In genomic region chrX:74034066-74034465, GRCh38 we compare ENCODE assay signal across 1 cellular context.
TF ChIP-seq lines count a peak whose summit lies in the region.
"Not testable (repeated sequence)": the region's sequence is repeated elsewhere in the genome, so short reads cannot be mapped to it uniquely, and the experiment has no call there.

No MANE protein-coding gene starts in this region.

- POLR2A ChIA-PET in HEK293 (lab: Yijun Ruan, JAX), result not testable (repeated sequence)

- not testable (repeated sequence) for H3K27ac ChIP-seq in HEK293 (ENCODE audit: extremely low read depth, low read depth, low read length)

- CTCF ChIA-PET in HEK293 (lab: Yijun Ruan, JAX), result not testable (repeated sequence)

- H3K36me3 ChIP-seq in HEK293 (ENCODE audit: control insufficient read depth in 2 of 2, insufficient read depth in 1 of 2, low read length in 2 of 2), result not testable (repeated sequence)

- H3K4me1 ChIP-seq in HEK293 (ENCODE audit: control insufficient read depth, insufficient read depth, low read length), result not testable (repeated sequence)

- not testable (repeated sequence) for H3K9me3 ChIP-seq in HEK293 (ENCODE audit: control insufficient read depth, insufficient read depth, low read depth, low read length)

- not testable (repeated sequence) for H3K4me3 ChIP-seq in HEK293 (ENCODE audit: low read depth, low read length)

- not testable (repeated sequence) for TF ChIP-seq CTCF in HEK293 (tag by site-specific recombination; IDR thresholded peaks at IDR 0.05)

TF ChIP-seq in HEK293, 187 proteins besides CTCF, POLR2A, EP300 and RAD21:
- TF ChIP-seq ZNF280D (tag by site-specific recombination; IDR thresholded peaks at IDR 0.05) (peak; percentile 91), ZNF146 (tag by site-specific recombination; IDR thresholded peaks at IDR 0.05) (peak; percentile 83)
